ENCODE assay signal across 14 cellular contexts in the genomic region with DNA sequence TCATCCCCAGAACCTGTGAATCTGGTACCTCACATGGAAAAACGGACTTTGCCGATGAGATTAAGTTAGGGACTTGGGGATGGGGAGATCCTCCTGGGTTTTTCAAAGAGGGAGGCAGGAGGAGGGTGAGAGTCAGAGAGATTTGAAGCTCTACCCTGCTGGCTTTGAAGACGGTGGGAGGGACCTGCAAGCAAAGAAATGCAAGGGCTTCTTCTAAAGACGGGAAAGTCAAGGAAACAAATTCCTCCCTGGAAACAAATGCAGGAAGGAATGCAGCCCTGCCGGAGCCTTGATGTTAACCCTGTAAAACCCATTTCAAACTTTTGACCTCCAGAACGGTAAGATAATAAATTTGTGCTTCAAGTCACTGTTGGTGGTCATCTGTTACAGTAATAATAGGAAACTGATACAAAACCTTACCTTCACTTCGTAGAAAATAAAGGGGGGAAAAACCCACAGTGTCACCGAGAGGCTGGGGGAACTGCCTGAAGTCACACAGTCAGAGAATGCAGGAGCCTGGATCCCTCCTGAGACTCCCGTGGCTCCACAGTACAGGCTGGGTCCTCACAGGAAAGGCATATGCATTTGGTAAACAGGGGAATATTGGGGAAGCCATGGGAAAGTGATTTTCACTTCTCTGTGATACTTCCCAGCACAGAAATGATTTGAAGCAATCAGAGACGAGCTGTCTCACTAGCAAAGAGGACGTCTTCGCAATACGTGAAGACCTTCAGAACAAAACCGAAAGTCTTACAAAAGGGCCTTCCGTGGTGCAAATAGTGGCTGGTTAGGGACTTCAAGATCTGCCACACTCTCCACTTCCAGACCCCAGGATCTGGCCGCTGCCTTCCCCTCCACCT. TPM values are rescaled to one million over a fixed set of nuclear protein-coding genes. Genes with fewer than 3 reads are reported as not detected.
DNase-seq lines count a peak whose midpoint lies in the region; ATAC-seq, FAIRE-seq and TF ChIP-seq lines count a peak whose summit lies in the region.
"Had no signal": no experiment of that assay in that cellular context is flagged by ENCODE, and none has a peak within 500 bp of the region (broad histone marks: within the 10 kb centered on the region; RNA-seq: fewer than 3 reads in every experiment).

No MANE protein-coding gene starts in this region.

- no peaks in the 10 kb centered on the region for H3K79me2 ChIP-seq in GM23338 (replicated peaks; ENCODE audit: insufficient read depth)

- no peak overlapping the region for H2AFZ ChIP-seq in GM23338

- H3K4me1 Mint-ChIP-seq in GM23338: peaks cover 54% of the 10 kb centered on the region
- H3K4me1 Mint-ChIP-seq: stimulated activated naive B cell treated with anti-CD40 and anti-IgM and Interleukin-4, amounts not matched to agents 10 μg/mL and 1 μg/mL and 100 μg/mL, for 72 hours had no signal

- H3F3A ChIP-seq in GM23338 (replicated peaks; ENCODE audit: low read depth): peaks cover 12% of the 10 kb centered on the region

- TF ChIP-seq CTCF in GM23338 (conservative IDR thresholded peaks at IDR 0.05; ENCODE audit: low read depth in 2 of 2): no peak

- ATAC-seq in GM23338 (peak; percentile 48), HG03139 (IDR thresholded peaks at IDR 0.05; ENCODE audit: unreplicated experiment) (no peak)
- ATAC-seq: stimulated activated naive B cell treated with anti-CD40 and anti-IgM and Interleukin-4, amounts not matched to agents 10 μg/mL and 1 μg/mL and 100 μg/mL, for 72 hours had no signal

- H3K4me1 ChIP-seq in GM23338 (ENCODE audit: insufficient read depth): peaks cover 34% of the 10 kb centered on the region
- peaks cover 9% of the 10 kb centered on the region for H3K4me1 ChIP-seq in NT2/D1 (ENCODE audit: insufficient read depth, insufficient read length)
- no peaks in the 10 kb centered on the region for H3K4me1 ChIP-seq in effector memory CD4-positive, alpha-beta T cell (ENCODE audit: control insufficient read depth, insufficient read depth, low read length, poor library complexity, severe bottlenecking)
- H3K4me1 ChIP-seq: breast epithelium had no signal

- H3K27ac Mint-ChIP-seq in GM23338: no peak overlapping the region
- H3K27ac Mint-ChIP-seq: stimulated activated naive B cell treated with anti-CD40 and anti-IgM and Interleukin-4, amounts not matched to agents 10 μg/mL and 1 μg/mL and 100 μg/mL, for 72 hours had no signal

- H3K9me3 ChIP-seq in NT2/D1 (ENCODE audit: insufficient read depth, low read length): 0 out of 2 replicates have a peak, but pooled peaks cover 6% of the 10 kb centered on the region
- no peaks in the 10 kb centered on the region for H3K9me3 ChIP-seq in effector memory CD4-positive, alpha-beta T cell (ENCODE audit: control insufficient read depth, low read length)
- H3K9me3 ChIP-seq: breast epithelium had no signal

- H3K4me3 Mint-ChIP-seq in GM23338: no peak overlapping the region; the same call in 2 of the 3 replicates
- H3K4me3 Mint-ChIP-seq: stimulated activated naive B cell treated with anti-CD40 and anti-IgM and Interleukin-4, amounts not matched to agents 10 μg/mL and 1 μg/mL and 100 μg/mL, for 72 hours had no signal

- DNase-seq in GM12892 (ENCODE audit: insufficient read length) (no peak), GM23338 (ENCODE audit: low spot score) (peak; percentile 93), NT2/D1 (ENCODE audit: low read depth, low spot score) (peak; percentile 90), islet precursor cell (peak; percentile 80), NCI-H2107 (lab: John Stamatoyannopoulos, UW) (no peak), COR-L47 (lab: John Stamatoyannopoulos, UW) (no peak)
- no peak for DNase-seq in effector memory CD4-positive, alpha-beta T cell
- DNase-seq: stimulated activated CD4-positive, alpha-beta T cell treated with anti-CD3 and anti-CD28 coated beads, Interleukin-15, amount 100 ng/mL, for 24 hours; stimulated activated naive B cell treated with anti-CD40 and anti-IgM and Interleukin-4, amounts not matched to agents 10 μg/mL and 1 μg/mL and 100 μg/mL, for 72 hours; T-helper 9 cell had no signal

- H3K27me3 ChIP-seq in GM23338 (ENCODE audit: insufficient read depth) (peaks cover 19% of the 10 kb centered on the region), NT2/D1 (ENCODE audit: insufficient read depth, insufficient read length) (no peaks in the 10 kb centered on the region)
- no peaks in the 10 kb centered on the region for H3K27me3 ChIP-seq in effector memory CD4-positive, alpha-beta T cell (replicated peaks; ENCODE audit: control insufficient read depth, insufficient read depth, low read length, poor library complexity, severe bottlenecking)

- FAIRE-seq in GM12892 (lab: Jason Lieb, UNC): peak; percentile 78
- FAIRE-seq: keratinocyte had no signal

- H3K9me2 ChIP-seq in GM23338 (ENCODE audit: insufficient read depth): peaks cover 22% of the 10 kb centered on the region

- peaks cover 23% of the 10 kb centered on the region for H3K27me3 Mint-ChIP-seq in GM23338 (ENCODE audit: insufficient read depth, low read depth, poor library complexity)

- no peaks in the 10 kb centered on the region for H4K20me1 ChIP-seq in GM23338 (replicated peaks; ENCODE audit: insufficient read depth)

- H3K36me3 Mint-ChIP-seq in GM23338 (ENCODE audit: low read depth): peaks cover 43% of the 10 kb centered on the region
- H3K36me3 Mint-ChIP-seq: stimulated activated naive B cell treated with anti-CD40 and anti-IgM and Interleukin-4, amounts not matched to agents 10 μg/mL and 1 μg/mL and 100 μg/mL, for 72 hours had no signal

- peak overlapping the region; percentile 89 for H3K9ac ChIP-seq in NT2/D1 (ENCODE audit: insufficient read length, low read depth)

- H3K27ac ChIP-seq in GM23338 (ENCODE audit: low read depth): no peak overlapping the region
- no peak overlapping the region for H3K27ac ChIP-seq in effector memory CD4-positive, alpha-beta T cell (ENCODE audit: insufficient read depth, low read length, poor library complexity, severe bottlenecking)
- H3K27ac ChIP-seq: breast epithelium, C4-2B had no signal

- no peak for TF ChIP-seq POLR2A in GM12892 (IDR thresholded peaks at IDR 0.05; ENCODE audit: low read depth, low read length)

- peak overlapping the region; percentile 3 for H3K4me2 ChIP-seq in GM23338

- peaks cover 27% of the 10 kb centered on the region for H3K9me3 Mint-ChIP-seq in GM23338
- H3K9me3 Mint-ChIP-seq: stimulated activated naive B cell treated with anti-CD40 and anti-IgM and Interleukin-4, amounts not matched to agents 10 μg/mL and 1 μg/mL and 100 μg/mL, for 72 hours had no signal

- H3K4me3 ChIP-seq in GM23338 (no peak overlapping the region), NT2/D1 (ENCODE audit: insufficient read length, low read depth) (peak overlapping the region; percentile 19)
- H3K4me3 ChIP-seq in effector memory CD4-positive, alpha-beta T cell (ENCODE audit: insufficient read depth, low read depth, low read length, poor library complexity, severe bottlenecking): no peak overlapping the region
- H3K4me3 ChIP-seq: breast epithelium had no signal

- no peaks in the 10 kb centered on the region for H3K36me3 ChIP-seq in GM23338 (ENCODE audit: insufficient read depth)
- no peaks in the 10 kb centered on the region for H3K36me3 ChIP-seq in NT2/D1 (ENCODE audit: insufficient read depth, insufficient read length, low read length)
- H3K36me3 ChIP-seq in effector memory CD4-positive, alpha-beta T cell (ENCODE audit: control insufficient read depth, insufficient read depth, low read length): no peaks in the 10 kb centered on the region
- H3K36me3 ChIP-seq: breast epithelium had no signal

TF ChIP-seq in GM23338, 12 proteins besides CTCF, POLR2A, EP300 and RAD21 (continues in another document):
- TF ChIP-seq NANOG (IDR thresholded peaks at IDR 0.05; ENCODE audit: borderline replicate concordance): no peak

RNA-seq across cellular contexts. Expression of a gene that starts 58.9 kb away (rescaled TPM):
- not detected for polyA plus RNA-seq in GM12892 (2012; ENCODE audit: missing spikeins)
- not detected in 2 replicates for total RNA-seq in GM23338 (2014; rRNA removed; shearing (Covaris generic))
- not detected in 2 replicates for polyA plus RNA-seq in GM23338 (2016; fragmentation: Nextera tagmentation; extraction: Ambion mirVana)
- polyA plus RNA-seq: keratinocyte had no signal

Comparison
In these comparisons a context has a peak if more than half of its experiments do, and no peak if none do; other contexts are left out.
1. DNase-seq: peak in GM23338 (single experiment), NT2/D1 (single experiment) and islet precursor cell (single experiment); none in GM12892 (single experiment), effector memory CD4-positive, alpha-beta T cell (0 of 3), NCI-H2107 (single experiment) and COR-L47 (single experiment).